Comparison of ENCODE assay signal across 30 cellular contexts in the genomic region with DNA sequence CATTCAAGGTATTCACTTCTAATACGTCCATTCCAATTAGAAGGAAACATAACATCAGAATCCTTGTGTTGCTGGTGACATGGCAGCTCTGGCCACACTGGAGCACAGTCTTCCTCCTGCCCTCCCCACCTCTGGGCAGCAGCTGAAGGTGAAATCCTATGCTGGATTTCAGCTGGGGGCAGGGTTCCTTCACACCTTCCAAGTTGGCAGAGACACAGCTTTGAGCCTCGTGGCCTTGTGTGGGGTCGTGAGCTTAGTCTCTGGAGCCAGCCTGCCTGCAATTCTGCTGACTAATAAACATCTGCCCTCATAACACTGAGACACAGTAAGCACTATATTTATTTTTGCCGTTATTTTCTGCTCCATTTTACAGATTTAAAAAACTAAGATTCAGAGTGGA.
"Had no signal": no experiment of that assay in that cellular context is flagged by ENCODE, and none has a peak within 500 bp of the region (broad histone marks: within the 10 kb centered on the region; RNA-seq: fewer than 3 reads in every experiment).

No MANE protein-coding gene starts in this region.

- H3K27me3 Mint-ChIP-seq: activated CD4-positive, alpha-beta T cell treated with anti-CD3 and anti-CD28 coated beads, Interleukin-2, amount 10 ng/mL, durations not matched to agents 7 days and 5 days had no signal

- ATAC-seq: activated naive CD4-positive, alpha-beta T cell treated with anti-CD3 and anti-CD28 coated beads, Interleukin-2, amount 50 U/mL, for 72 hours; activated T-cell treated with anti-CD3 and anti-CD28 coated beads, Interleukin-2, amount 50 U/mL, for 4 hours; body of pancreas; Panc1 had no signal

- H3K27ac ChIP-seq: adrenal gland, body of pancreas, breast epithelium, SJSA1 had no signal

- H3K4me3 ChIP-seq: adrenal gland, body of pancreas, breast epithelium, MG63, SJSA1 had no signal

- H3K36me3 ChIP-seq: adrenal gland, breast epithelium, MG63, SJSA1 had no signal

- H3K9me3 ChIP-seq: adrenal gland, body of pancreas, breast epithelium, MG63, SJSA1, SK-N-SH had no signal

- H3K4me3 Mint-ChIP-seq: activated CD4-positive, alpha-beta T cell treated with anti-CD3 and anti-CD28 coated beads, Interleukin-2, amount 10 ng/mL, durations not matched to agents 7 days and 5 days; activated naive CD4-positive, alpha-beta T cell treated with anti-CD3 and anti-CD28 coated beads for 36 hours; activated T-cell treated with anti-CD3 and anti-CD28 coated beads, Interleukin-2, amount 50 U/mL, for 4 hours; activated T-helper 1 cell treated with anti-CD3 and anti-CD28 coated beads, Interleukin-12 subunit alpha, Interleukin-12 subunit beta, Interleukin-2, Interleukin-4 antibody, amounts not matched to agents 30 ng/mL and 10 ng/mL and 1 ng/mL, durations not matched to agents 14 hours and 24 hours and 36 hours; T-helper 1 cell treated with Interleukin-12 subunit alpha and Interleukin-12 subunit beta and Interleukin-4 antibody, amounts not matched to agents 30 μg/mL and 1 μg/mL, for 36 hours; T-helper 2 cell treated with Interferon-gamma antibody and Interleukin-4, amounts not matched to agents 5 μg/mL and 100 μg/mL, for 36 hours had no signal

- H3K27ac Mint-ChIP-seq: activated CD4-positive, alpha-beta T cell treated with anti-CD3 and anti-CD28 coated beads, Interleukin-2, amount 10 ng/mL, durations not matched to agents 7 days and 5 days; activated naive CD4-positive, alpha-beta T cell treated with anti-CD3 and anti-CD28 coated beads for 36 hours; activated naive CD4-positive, alpha-beta T cell treated with anti-CD3 and anti-CD28 coated beads, Interleukin-2, amount 50 U/mL, for 72 hours; activated T-helper 1 cell treated with anti-CD3 and anti-CD28 coated beads, Interleukin-12 subunit alpha, Interleukin-12 subunit beta, Interleukin-2, Interleukin-4 antibody, amounts not matched to agents 30 ng/mL and 10 ng/mL and 1 ng/mL, durations not matched to agents 14 hours and 24 hours and 36 hours; T-helper 1 cell treated with Interleukin-12 subunit alpha and Interleukin-12 subunit beta and Interleukin-4 antibody, amounts not matched to agents 30 μg/mL and 1 μg/mL, for 36 hours; T-helper 2 cell treated with Interferon-gamma antibody and Interleukin-4, amounts not matched to agents 5 μg/mL and 100 μg/mL, for 36 hours had no signal

- H3K9me3 Mint-ChIP-seq: activated naive CD4-positive, alpha-beta T cell treated with anti-CD3 and anti-CD28 coated beads for 36 hours; T-helper 1 cell treated with Interleukin-12 subunit alpha and Interleukin-12 subunit beta and Interleukin-4 antibody, amounts not matched to agents 30 μg/mL and 1 μg/mL, for 36 hours; T-helper 2 cell treated with Interferon-gamma antibody and Interleukin-4, amounts not matched to agents 5 μg/mL and 100 μg/mL, for 36 hours had no signal

- H3K4me1 ChIP-seq: adrenal gland, body of pancreas, breast epithelium, SJSA1 had no signal

- DNase-seq: activated CD4-positive, alpha-beta T cell treated with anti-CD3 and anti-CD28 coated beads, Interleukin-2, amount 10 ng/mL, durations not matched to agents 7 days and 5 days; activated CD4-positive, alpha-beta T cell treated with anti-CD3 and anti-CD28 coated beads, Interleukin-2, amount 50 U/mL, for 48 hours; activated CD8-positive, alpha-beta memory T cell treated with anti-CD3 and anti-CD28 coated beads, Interleukin-2, amount 50 U/mL, for 4 hours; activated gamma-delta T cell treated with Interleukin-2 at 50 U/mL for 16 hours; activated naive CD4-positive, alpha-beta T cell treated with anti-CD3 and anti-CD28 coated beads for 36 hours; activated T-cell treated with anti-CD3 and anti-CD28 coated beads for 4 hours; activated T-cell treated with anti-CD3 and anti-CD28 coated beads, Interleukin-2, amount 50 U/mL, for 4 hours; body of pancreas; Karpas-422; KBM-7; MG63; MV-4-11; NCI-H1092; NCI-H1436 treated with DMSO at 0.1 percent for 48 hours; NCI-H1694 treated with DMSO at 0.1 percent for 48 hours; NCI-H2029; NCI-H226; NCI-H446 treated with DMSO at 0.1 percent for 48 hours; NCI-H524; RPMI8226; SHP77 treated with DMSO at 0.1 percent for 48 hours; SK-N-SH had no signal

- H3K27me3 ChIP-seq: adrenal gland, body of pancreas, breast epithelium, MG63, SJSA1 had no signal
